Comparison of ENCODE assay signal across 8 cellular contexts in genomic region chr17:28724500-28725165, GRCh38. TPM values are rescaled to one million over a fixed set of nuclear protein-coding genes. Genes with fewer than 3 reads are reported as not detected.
A peak's percentile ranks its signal among the peaks of the same experiment; 100 is the strongest.
DNase-seq lines count a peak whose midpoint lies in the region; TF ChIP-seq lines count a peak whose summit lies in the region.

No MANE protein-coding gene starts in this region.

- H3K36me3 ChIP-seq in ES-I3 (ENCODE audit: insufficient read depth, low read length): peaks cover 41% of the 10 kb centered on the region
- H3K36me3 ChIP-seq in neuron (ENCODE audit: insufficient read depth, low read length): peaks cover 34% of the 10 kb centered on the region
- H3K36me3 ChIP-seq in testis (ENCODE audit: low read depth, missing control alignments): no peaks in the 10 kb centered on the region

- H3K4me3 ChIP-seq in neuron (ENCODE audit: low read length) (peak overlapping the region; percentile 93), testis (no peak overlapping the region)

- H3K9ac ChIP-seq in ES-I3 (ENCODE audit: low read depth, low read length): peak overlapping the region; percentile 44

- DNase-seq in NCI-H69 (lab: John Stamatoyannopoulos, UW) (peak; percentile 52), caudate nucleus (lab: John Stamatoyannopoulos, UW) (no peak), SIG-M5 (lab: John Stamatoyannopoulos, UW) (no peak), testis (no peak), NCI-H2227 treated with DMSO at 0.1 percent for 48 hours (lab: John Stamatoyannopoulos, UW) (no peak), DMS79 (lab: John Stamatoyannopoulos, UW) (no peak)

- no peaks in the 10 kb centered on the region for H3K9me3 ChIP-seq in ES-I3 (ENCODE audit: control insufficient read depth, insufficient read depth, low read length)
- no peaks in the 10 kb centered on the region for H3K9me3 ChIP-seq in neuron (ENCODE audit: low read length)
- no peaks in the 10 kb centered on the region for H3K9me3 ChIP-seq in testis

- no peak for TF ChIP-seq POLR2A in testis (IDR thresholded peaks at IDR 0.05)

- H3K27me3 ChIP-seq in neuron (ENCODE audit: insufficient read depth, low read length) (no peaks in the 10 kb centered on the region), testis (no peaks in the 10 kb centered on the region)

- H2AFZ ChIP-seq in neuron (ENCODE audit: low read depth, low read length): no peak overlapping the region

- peaks cover 21% of the 10 kb centered on the region; the same call in 1 of the 2 replicates for H3K4me1 ChIP-seq in ES-I3 (ENCODE audit: insufficient read depth, low read length)
- peaks cover 59% of the 10 kb centered on the region for H3K4me1 ChIP-seq in neuron (ENCODE audit: insufficient read depth, low read length)
- peaks cover 32% of the 10 kb centered on the region for H3K4me1 ChIP-seq in testis

- intact Hi-C loops in testis (cut with DNase I; ENCODE audit: low total_unique reads): no loop called here

- 75 to 81% methylated on average over 10 of the region's 10 CpGs for WGBS in testis, 2 donors

- no peak for TF ChIP-seq CTCF in testis (IDR thresholded peaks at IDR 0.05)

- H3K27ac ChIP-seq in caudate nucleus (ENCODE audit: low read depth, low read length) (peak overlapping the region; percentile 70), testis (no peak overlapping the region)

RNA-seq across cellular contexts. Expression of gene TLCD1, which starts 1.4 kb away (rescaled TPM):
- total RNA-seq in testis: 1 to 10 TPM; 4.2 to 8.6 TPM
- 18.0 TPM for polyA plus RNA-seq in testis (ENCODE audit: insufficient read depth, low read depth, low replicate concordance)

RNA-seq across cellular contexts. Expression of gene NEK8, which starts 4.0 kb away (rescaled TPM):
- 10 to 100 TPM; 10.1 to 10.7 TPM for total RNA-seq in testis
- 7.3 TPM for polyA plus RNA-seq in testis (ENCODE audit: insufficient read depth, low read depth, low replicate concordance)

RNA-seq across cellular contexts. Expression of gene RPL23A, which starts 4.8 kb away (rescaled TPM):
- 100 to 1,000 TPM; 200 to 343 TPM for total RNA-seq in testis
- polyA plus RNA-seq in testis (ENCODE audit: insufficient read depth, low read depth, low replicate concordance): 757 TPM

RNA-seq across cellular contexts. Expression of gene RAB34, which starts 7.0 kb away (rescaled TPM):
- 10 to 100 TPM; 30.4 to 47.3 TPM for total RNA-seq in testis
- 42.1 TPM for polyA plus RNA-seq in testis (ENCODE audit: insufficient read depth, low read depth, low replicate concordance)

RNA-seq across cellular contexts. Expression of gene PROCA1, which starts 12.9 kb away (rescaled TPM):
- 100 to 1,000 TPM in 1 of 2 donors, 10 to 100 TPM in 1; 90.2 to 322 TPM for total RNA-seq in testis
- 286 TPM for polyA plus RNA-seq in testis (ENCODE audit: insufficient read depth, low read depth, low replicate concordance)
